7 cellular contexts compared by ENCODE assay signal in the genomic region with DNA sequence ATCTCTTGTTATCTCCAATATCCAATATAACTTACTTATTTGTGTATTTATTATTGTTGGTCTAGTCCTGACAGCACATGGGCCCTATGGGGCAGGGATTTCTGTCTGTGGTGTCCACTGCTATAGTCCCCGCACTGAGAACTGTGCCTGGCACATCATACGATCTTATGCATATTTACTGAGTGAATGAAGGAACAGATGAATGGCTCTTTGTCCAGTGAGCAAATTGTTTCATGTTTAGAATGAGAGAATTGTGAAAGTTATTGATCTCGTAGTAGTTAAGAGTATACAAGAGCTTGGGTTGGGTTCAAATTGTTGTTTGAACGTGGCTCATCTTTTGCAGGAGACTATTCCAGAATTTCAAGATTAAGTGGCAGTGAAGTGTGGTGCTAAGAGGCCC.
"Had no signal": no experiment of that assay in that cellular context is flagged by ENCODE, and none has a peak within 500 bp of the region (broad histone marks: within the 10 kb centered on the region; RNA-seq: fewer than 3 reads in every experiment).

No MANE protein-coding gene starts in this region.

- FAIRE-seq: H54, HTR-8/SVneo had no signal

- H3K9ac ChIP-seq: GM23248 had no signal

- DNase-seq: GM23248, GOT3, H9, HCEC 1CT, KBM-7 had no signal

- H2AFZ ChIP-seq: GM23248 had no signal

- H3K4me3 ChIP-seq: GM23248 had no signal

- H3K27ac ChIP-seq: GM23248 had no signal
